Comparison of ENCODE assay signal across 18 cellular contexts in genomic region chr2:143429932-143430331, GRCh38.
DNase-seq lines count a peak whose midpoint lies in the region; ATAC-seq and TF ChIP-seq lines count a peak whose summit lies in the region.
"Had no signal": no experiment of that assay in that cellular context is flagged by ENCODE, and none has a peak within 500 bp of the region (broad histone marks: within the 10 kb centered on the region; RNA-seq: fewer than 3 reads in every experiment).

No MANE protein-coding gene starts in this region.

- H4K20me1 ChIP-seq in fibroblast of lung (ENCODE audit: control insufficient read depth, extremely low read depth, insufficient read depth, low read length) = no peaks in the 10 kb centered on the region

- DNase-seq in HCEC 1CT (peak; percentile 18), T-cell (no peak), fibroblast of lung (ENCODE audit: low read depth in 2 of 2) (peak; percentile 30 to 65), renal cortical epithelial cell (ENCODE audit: low read depth) (peak; percentile 12)
- no peak for DNase-seq in activated CD4-positive, alpha-beta memory T cell treated with anti-CD3 and anti-CD28 coated beads, Interleukin-2, amount 10 ng/mL, durations not matched to agents 7 days and 5 days
- DNase-seq: activated T-cell treated with anti-CD3 and anti-CD28 coated beads, Interleukin-2, amount 50 U/mL, for 24 hours; mesendoderm; NCI-H2029 treated with DMSO at 0.1 percent for 48 hours; stimulated activated CD4-positive, alpha-beta T cell treated with anti-CD3 and anti-CD28 coated beads, Interleukin-4, amount 100 ng/mL, for 4 hours; thyroid gland had no signal

- H3K9me3 ChIP-seq in fibroblast of lung (ENCODE audit: control insufficient read depth, insufficient read depth, low read depth, low read length) = no peaks in the 10 kb centered on the region
- H3K9me3 ChIP-seq: thyroid gland had no signal

- POLR2A ChIA-PET in T-cell (lab: Charles Lee) = interaction anchor here in 1 of 2 donors (0.6 kb wide), 1 partner anchor 217 kb away, joined by 5 read pairs; no protein-coding TSS in a partner anchor
- POLR2A ChIA-PET in activated CD4-positive, alpha-beta memory T cell treated with anti-CD3 and anti-CD28 coated beads, Interleukin-2, amount 10 ng/mL, durations not matched to agents 7 days and 5 days (lab: Charles Lee) = no interaction called here

- ATAC-seq in T-cell (replicated peaks in 1 of 4) (no peak), HG03457 (IDR thresholded peaks at IDR 0.05; ENCODE audit: unreplicated experiment) (no peak), GM19328 (IDR thresholded peaks at IDR 0.05; ENCODE audit: unreplicated experiment) (no peak)
- ATAC-seq: activated naive CD4-positive, alpha-beta T cell treated with anti-CD3 and anti-CD28 coated beads, Interleukin-2, amount 50 U/mL, for 72 hours; GM23338; SK-N-SH treated with all-trans-retinoic acid at 6 μM for 48 hours had no signal

- no peaks in the 10 kb centered on the region for H3K9me3 Mint-ChIP-seq in T-cell
- H3K9me3 Mint-ChIP-seq in activated CD4-positive, alpha-beta memory T cell treated with anti-CD3 and anti-CD28 coated beads, Interleukin-2, amount 10 ng/mL, durations not matched to agents 7 days and 5 days = no peaks in the 10 kb centered on the region
- H3K9me3 Mint-ChIP-seq: activated naive CD4-positive, alpha-beta T cell treated with anti-CD3 and anti-CD28 coated beads, Interleukin-2, amount 50 U/mL, for 72 hours; activated T-cell treated with anti-CD3 and anti-CD28 coated beads, Interleukin-2, amount 50 U/mL, for 24 hours; dendritic cell treated with granulocyte-macrophage colony-stimulating factor and Interleukin-4, amounts not matched to agents 40 ng/mL and 50 ng/mL, for 4 days; GM23338; neural crest cell had no signal

- no peak overlapping the region for H2AFZ ChIP-seq in fibroblast of lung (ENCODE audit: low read length)
- H2AFZ ChIP-seq: GM23338 had no signal

- H3K79me2 ChIP-seq in fibroblast of lung (ENCODE audit: control insufficient read depth, insufficient read depth, low read length) = no peaks in the 10 kb centered on the region

- H3K27ac Mint-ChIP-seq in T-cell = peak overlapping the region; percentile 8 to 40
- H3K27ac Mint-ChIP-seq in activated CD4-positive, alpha-beta memory T cell treated with anti-CD3 and anti-CD28 coated beads, Interleukin-2, amount 10 ng/mL, durations not matched to agents 7 days and 5 days = no peak overlapping the region
- H3K27ac Mint-ChIP-seq: activated naive CD4-positive, alpha-beta T cell treated with anti-CD3 and anti-CD28 coated beads, Interleukin-2, amount 50 U/mL, for 72 hours; activated T-cell treated with anti-CD3 and anti-CD28 coated beads, Interleukin-2, amount 50 U/mL, for 24 hours; CD14-positive monocyte; dendritic cell treated with granulocyte-macrophage colony-stimulating factor and Interleukin-4, amounts not matched to agents 40 ng/mL and 50 ng/mL, for 4 days; GM23338 had no signal

- peaks cover 79 to 82% (median 82%) of the 10 kb centered on the region in 3 donors for H3K4me1 Mint-ChIP-seq in T-cell
- peaks cover 14% of the 10 kb centered on the region for H3K4me1 Mint-ChIP-seq in activated CD4-positive, alpha-beta memory T cell treated with anti-CD3 and anti-CD28 coated beads, Interleukin-2, amount 10 ng/mL, durations not matched to agents 7 days and 5 days
- H3K4me1 Mint-ChIP-seq: GM23338, neural crest cell had no signal

- H3K4me3 ChIP-seq in fibroblast of lung (replicated peaks in 1 of 4; ENCODE audit: control extremely low read depth in 1 of 4, insufficient read depth in 1 of 4, low read depth in 3 of 4, low read length in 4 of 4) = no peak overlapping the region
- H3K4me3 ChIP-seq: GM23338, thyroid gland had no signal

- H3K36me3 ChIP-seq in fibroblast of lung (ENCODE audit: control insufficient read depth, insufficient read depth, low read length) = no peaks in the 10 kb centered on the region
- H3K36me3 ChIP-seq: thyroid gland had no signal

- CTCF ChIA-PET in T-cell (lab: Charles Lee) = no interaction called here
- CTCF ChIA-PET in activated CD4-positive, alpha-beta memory T cell treated with anti-CD3 and anti-CD28 coated beads, Interleukin-2, amount 10 ng/mL, durations not matched to agents 7 days and 5 days (lab: Charles Lee) = no interaction called here

- no peaks in the 10 kb centered on the region for H3K27me3 Mint-ChIP-seq in T-cell
- H3K27me3 Mint-ChIP-seq in activated CD4-positive, alpha-beta memory T cell treated with anti-CD3 and anti-CD28 coated beads, Interleukin-2, amount 10 ng/mL, durations not matched to agents 7 days and 5 days = no peaks in the 10 kb centered on the region
- H3K27me3 Mint-ChIP-seq: activated T-cell treated with anti-CD3 and anti-CD28 coated beads, Interleukin-2, amount 50 U/mL, for 24 hours; dendritic cell treated with granulocyte-macrophage colony-stimulating factor and Interleukin-4, amounts not matched to agents 40 ng/mL and 50 ng/mL, for 4 days had no signal

- no peak for TF ChIP-seq CTCF in fibroblast of lung (conservative IDR thresholded peaks at IDR 0.05 in 1 of 2, IDR thresholded peaks at IDR 0.05 in 1 of 2; ENCODE audit: low read depth in 1 of 2, low read length in 2 of 2)

- no peak overlapping the region for H3K4me3 Mint-ChIP-seq in T-cell
- no peak overlapping the region for H3K4me3 Mint-ChIP-seq in activated CD4-positive, alpha-beta memory T cell treated with anti-CD3 and anti-CD28 coated beads, Interleukin-2, amount 10 ng/mL, durations not matched to agents 7 days and 5 days
- H3K4me3 Mint-ChIP-seq: activated T-cell treated with anti-CD3 and anti-CD28 coated beads, Interleukin-2, amount 50 U/mL, for 24 hours; CD14-positive monocyte; dendritic cell treated with granulocyte-macrophage colony-stimulating factor and Interleukin-4, amounts not matched to agents 40 ng/mL and 50 ng/mL, for 4 days; GM23338; neural crest cell had no signal

- H3K27ac ChIP-seq in fibroblast of lung (ENCODE audit: insufficient read depth, low read length) = no peak overlapping the region
- H3K27ac ChIP-seq: thyroid gland had no signal

- no peak overlapping the region for H3K4me2 ChIP-seq in fibroblast of lung (ENCODE audit: extremely low read depth, insufficient read depth, low read length)
- H3K4me2 ChIP-seq: GM23338 had no signal

- peaks cover 11% of the 10 kb centered on the region for H3K4me1 ChIP-seq in fibroblast of lung (ENCODE audit: control insufficient read depth, extremely low read depth, insufficient read depth, low read length)
- H3K4me1 ChIP-seq: thyroid gland had no signal

- H3K27me3 ChIP-seq in fibroblast of lung (ENCODE audit: control insufficient read depth, insufficient read depth, low read length) = no peaks in the 10 kb centered on the region
- H3K27me3 ChIP-seq: thyroid gland had no signal

- H3K36me3 Mint-ChIP-seq in T-cell = peaks cover 13% of the 10 kb centered on the region
- H3K36me3 Mint-ChIP-seq in activated CD4-positive, alpha-beta memory T cell treated with anti-CD3 and anti-CD28 coated beads, Interleukin-2, amount 10 ng/mL, durations not matched to agents 7 days and 5 days (ENCODE audit: low read depth) = peaks cover 15% of the 10 kb centered on the region
- H3K36me3 Mint-ChIP-seq: activated naive CD4-positive, alpha-beta T cell treated with anti-CD3 and anti-CD28 coated beads, Interleukin-2, amount 50 U/mL, for 72 hours had no signal

- no peak overlapping the region for H3K9ac ChIP-seq in fibroblast of lung (ENCODE audit: insufficient read depth, low read length)

Comparison
In these comparisons a context has a peak if more than half of its experiments do, and no peak if none do; other contexts are left out.
1. DNase-seq: peak in HCEC 1CT (single experiment), fibroblast of lung (2 of 2) and renal cortical epithelial cell (single experiment); none in T-cell (0 of 34) and activated CD4-positive, alpha-beta memory T cell treated with anti-CD3 and anti-CD28 coated beads, Interleukin-2, amount 10 ng/mL, durations not matched to agents 7 days and 5 days (single experiment).